24 cellular contexts compared by ENCODE assay signal in the genomic region with DNA sequence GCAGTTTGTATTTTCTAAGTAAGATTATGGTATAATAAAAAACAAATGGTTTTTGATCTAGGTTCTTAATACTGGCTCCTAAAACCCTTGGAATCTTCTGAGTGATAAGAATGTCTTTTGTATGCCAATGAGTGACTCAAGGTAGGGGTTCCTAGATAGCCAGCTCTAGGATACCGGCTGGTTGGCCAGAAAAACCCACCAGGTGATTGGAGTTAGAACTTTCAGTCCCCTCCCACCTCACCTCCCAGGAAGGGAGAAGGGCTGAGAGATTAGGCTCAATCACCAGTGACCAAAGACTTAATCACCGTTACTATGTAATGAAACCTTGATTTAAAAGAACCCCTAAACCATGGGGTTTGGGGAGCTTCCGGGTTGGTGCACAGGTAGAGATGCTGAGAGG. TPM values are rescaled to one million over a fixed set of nuclear protein-coding genes. Genes with fewer than 3 reads are reported as not detected.
"Had no signal": no experiment of that assay in that cellular context is flagged by ENCODE, and none has a peak within 500 bp of the region (broad histone marks: within the 10 kb centered on the region; RNA-seq: fewer than 3 reads in every experiment).

No MANE protein-coding gene starts in this region.

- H3K4me3 ChIP-seq: esophagus squamous epithelium, neural progenitor cell, ovary, right atrium auricular region, sigmoid colon, skin epidermis, stomach, thoracic aorta, transverse colon had no signal

- H3K27ac ChIP-seq: esophagus squamous epithelium, neural progenitor cell, ovary, right atrium auricular region, sigmoid colon, skin epidermis, stomach, thoracic aorta, transverse colon had no signal

- H3K27me3 ChIP-seq: esophagus squamous epithelium, neural progenitor cell, ovary, right atrium auricular region, sigmoid colon, stomach, transverse colon had no signal

- H3K4me1 Mint-ChIP-seq: mesothelial cell of epicardium, neural progenitor cell had no signal

- H3K4me1 ChIP-seq: esophagus squamous epithelium, neural progenitor cell, right atrium auricular region, sigmoid colon, stomach, transverse colon had no signal

- H3K9me3 ChIP-seq: esophagus squamous epithelium, ovary, right atrium auricular region, sigmoid colon, thoracic aorta, transverse colon had no signal

- H3K4me2 ChIP-seq: neural progenitor cell had no signal

- H3K36me3 Mint-ChIP-seq: mesothelial cell of epicardium; natural killer cell treated with Interleukin-12 subunit alpha and Interleukin-12 subunit beta and Interleukin-15 and Interleukin-18, amount 100 ng/mL, for 72 hours; neural progenitor cell had no signal

- DNase-seq: effector memory CD8-positive, alpha-beta T cell; esophagus squamous epithelium; foreskin fibroblast; mammary epithelial cell; nucleus accumbens; ovary; sigmoid colon; stimulated activated CD4-positive, alpha-beta T cell treated with anti-CD3 and anti-CD28 coated beads, Interleukin-12 subunit alpha, Interleukin-12 subunit beta, amount 100 ng/mL, for 4 hours; stimulated activated naive CD4-positive, alpha-beta T cell; stomach; substantia nigra; transverse colon had no signal

- H3K27me3 Mint-ChIP-seq: dendritic cell treated with granulocyte-macrophage colony-stimulating factor and Interleukin-4, amounts not matched to agents 40 ng/mL and 50 ng/mL, for 4 days; effector memory CD8-positive, alpha-beta T cell; natural killer cell treated with Interleukin-12 subunit alpha and Interleukin-12 subunit beta and Interleukin-15 and Interleukin-18, amount 100 ng/mL, for 72 hours had no signal

- H3K9me3 Mint-ChIP-seq: dendritic cell treated with granulocyte-macrophage colony-stimulating factor and Interleukin-4, amounts not matched to agents 40 ng/mL and 50 ng/mL, for 4 days; effector memory CD8-positive, alpha-beta T cell; mesothelial cell of epicardium; natural killer cell treated with Interleukin-12 subunit alpha and Interleukin-12 subunit beta and Interleukin-15 and Interleukin-18, amount 100 ng/mL, for 72 hours had no signal

- H2AFZ ChIP-seq: neural progenitor cell had no signal

- ATAC-seq: effector memory CD8-positive, alpha-beta T cell; left lobe of liver; natural killer cell treated with Interleukin-12 subunit alpha and Interleukin-12 subunit beta and Interleukin-15 and Interleukin-18, amount 100 ng/mL, for 72 hours had no signal

- H3K27ac Mint-ChIP-seq: dendritic cell treated with granulocyte-macrophage colony-stimulating factor and Interleukin-4, amounts not matched to agents 40 ng/mL and 50 ng/mL, for 4 days; mesothelial cell of epicardium; natural killer cell treated with Interleukin-12 subunit alpha and Interleukin-12 subunit beta and Interleukin-15 and Interleukin-18, amount 100 ng/mL, for 72 hours; neural progenitor cell had no signal

- H3K4me3 Mint-ChIP-seq: dendritic cell treated with granulocyte-macrophage colony-stimulating factor and Interleukin-4, amounts not matched to agents 40 ng/mL and 50 ng/mL, for 4 days; effector memory CD8-positive, alpha-beta T cell; mesothelial cell of epicardium; natural killer cell treated with Interleukin-12 subunit alpha and Interleukin-12 subunit beta and Interleukin-15 and Interleukin-18, amount 100 ng/mL, for 72 hours; neural progenitor cell had no signal

- H3K36me3 ChIP-seq: esophagus squamous epithelium, neural progenitor cell, ovary, right atrium auricular region, sigmoid colon, stomach, thoracic aorta, transverse colon had no signal

RNA-seq across cellular contexts. Expression of gene BRDT, which starts 8.7 kb away (rescaled TPM):
- total RNA-seq: epithelial cell of proximal tubule; esophagus squamous epithelium; left lobe of liver; lower leg skin; mammary epithelial cell; mesothelial cell of epicardium; natural killer cell treated with Interleukin-12 subunit alpha and Interleukin-12 subunit beta and Interleukin-15 and Interleukin-18, amount 100 ng/mL, for 72 hours; ovary; posterior vena cava; right atrium auricular region; sigmoid colon; stomach; thoracic aorta; transverse colon; ureter had no signal
- polyA plus RNA-seq: mammary epithelial cell, sigmoid colon, stomach had no signal
